ENCODE assay signal across 2 cellular contexts in genomic region chr14:77542349-77543239, GRCh38.
TF ChIP-seq lines count a peak whose summit lies in the region.

No MANE protein-coding gene starts in this region.

TF ChIP-seq in IMR-90, 13 proteins besides CTCF, POLR2A, EP300 and RAD21:
- TF ChIP-seq NFE2L2 (IDR thresholded peaks at IDR 0.05; ENCODE audit: low read depth, low read length) (no peak), RFX5 (IDR thresholded peaks at IDR 0.05; ENCODE audit: low read depth, low read length) (no peak), RCOR1 (IDR thresholded peaks at IDR 0.05; ENCODE audit: insufficient replicate concordance, low read length) (no peak), MAZ (IDR thresholded peaks at IDR 0.05; ENCODE audit: borderline replicate concordance, low read depth, low read length) (no peak), BHLHE40 (IDR thresholded peaks at IDR 0.05; ENCODE audit: low read depth, low read length) (no peak), ELK1 (IDR thresholded peaks at IDR 0.05; ENCODE audit: borderline replicate concordance, low read depth, low read length) (no peak), CHD1 (IDR thresholded peaks at IDR 0.05; ENCODE audit: low read depth, low read length) (no peak), MXI1 (IDR thresholded peaks at IDR 0.05; ENCODE audit: borderline replicate concordance, low read depth, low read length) (no peak), SMC3 (IDR thresholded peaks at IDR 0.05; ENCODE audit: low read depth, low read length) (no peak), FOS (IDR thresholded peaks at IDR 0.05; ENCODE audit: low read depth, low read length) (no peak), CEBPB (IDR thresholded peaks at IDR 0.05; ENCODE audit: low read depth, low read length) (no peak), MAFK (IDR thresholded peaks at IDR 0.05; ENCODE audit: low read depth, low read length) (no peak), USF2 (IDR thresholded peaks at IDR 0.05; ENCODE audit: low read depth, low read length) (no peak)

TF ChIP-seq in GM12878, 131 proteins besides CTCF, POLR2A, EP300 and RAD21:
- TF ChIP-seq TCF7 (IDR thresholded peaks at IDR 0.05; ENCODE audit: borderline replicate concordance): peak; percentile 11; the same call in 1 of the 2 replicates
- no peak for TF ChIP-seq KAT2A (conservative IDR thresholded peaks at IDR 0.05; ENCODE audit: control insufficient read depth, low read depth, low read length)
TF ChIP-seq in GM12878: peak in this region for 1.
